ENCODE assay signal across 8 cellular contexts in the genomic region with DNA sequence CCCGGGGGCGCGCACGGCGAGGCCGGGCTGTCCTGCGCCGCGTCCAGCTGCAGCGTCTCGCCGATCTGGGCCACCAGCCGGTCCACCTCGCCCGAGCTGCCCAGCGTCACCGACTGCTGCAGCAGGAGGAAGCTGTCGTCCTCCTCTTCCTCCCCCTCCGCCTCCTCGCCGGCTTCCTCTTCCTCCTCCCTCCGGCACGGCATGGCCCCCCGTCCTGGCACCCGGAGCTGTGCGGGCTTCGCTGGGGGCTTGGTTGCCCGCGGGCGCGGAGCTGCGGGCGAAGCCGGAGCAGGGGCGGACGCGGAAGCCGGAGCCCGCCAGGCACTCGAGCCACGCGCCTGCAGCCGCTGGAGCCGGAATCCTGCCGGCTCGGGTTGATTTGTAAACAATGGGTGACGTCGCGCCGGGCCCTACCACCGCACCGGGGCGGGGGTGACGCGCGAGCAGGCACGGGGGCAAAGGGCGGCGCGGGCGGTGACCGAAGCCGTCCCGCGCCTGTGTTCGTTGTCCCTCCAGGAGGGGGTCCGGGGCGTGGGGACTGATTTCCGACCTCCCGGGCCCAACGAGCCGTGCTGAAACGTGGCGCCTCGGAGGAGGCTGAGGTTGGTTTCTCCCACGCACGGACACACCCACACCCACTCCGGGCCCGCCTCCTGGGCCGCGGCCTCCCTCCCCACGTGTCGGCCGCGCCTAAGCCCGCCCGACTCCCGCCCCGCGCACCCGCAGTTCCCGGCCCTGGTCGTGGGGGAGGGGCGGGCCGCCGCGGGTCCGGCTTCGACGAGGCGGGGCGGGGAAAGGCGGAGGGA. TPM values are rescaled to one million over a fixed set of nuclear protein-coding genes. Genes with fewer than 3 reads are reported as not detected.
DNase-seq lines count a peak whose midpoint lies in the region; ATAC-seq and TF ChIP-seq lines count a peak whose summit lies in the region.

A gene with protein sequence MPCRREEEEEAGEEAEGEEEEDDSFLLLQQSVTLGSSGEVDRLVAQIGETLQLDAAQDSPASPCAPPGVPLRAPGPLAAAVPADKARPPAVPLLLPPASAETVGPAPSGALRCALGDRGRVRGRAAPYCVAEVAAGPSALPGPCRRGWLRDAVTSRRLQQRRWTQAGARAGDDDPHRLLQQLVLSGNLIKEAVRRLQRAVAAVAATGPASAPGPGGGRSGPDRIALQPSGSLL (minus strand): TSS at position 360 of the 806 bp plus-strand sequence. CDS start 157 bp downstream, at position 203.

- no peaks in the 10 kb centered on the region for H3K9me2 ChIP-seq in SK-N-SH

- no peaks in the 10 kb centered on the region; the same call in 1 of the 2 replicates for H3K27me3 Mint-ChIP-seq in H9 (ENCODE audit: low read depth)

- peak within 1 kb of the TSS; percentile 77 to 83 for H3K4me3 ChIP-seq in SK-N-SH (ENCODE audit: low read depth in 2 of 2, low read length in 1 of 2)

- no peak within 1 kb of the TSS for H2AFZ ChIP-seq in H9 (ENCODE audit: low read length)
- H2AFZ ChIP-seq in SK-N-SH (ENCODE audit: low read depth) = peak within 1 kb of the TSS; percentile 89; the same call in 1 of the 2 replicates

- H3K23ac ChIP-seq in H9 (ENCODE audit: insufficient read length, low read depth, low read length) = no peak within 1 kb of the TSS

- H4K20me1 ChIP-seq in H9 (ENCODE audit: control insufficient read depth, insufficient read depth, insufficient read length) = peaks cover 3% of the 10 kb centered on the region
- H4K20me1 ChIP-seq in SK-N-SH (ENCODE audit: insufficient read depth) = peaks cover 7% of the 10 kb centered on the region; the same call in 1 of the 2 replicates

- H3K4me2 ChIP-seq in H9 (ENCODE audit: insufficient read depth, insufficient read length, low read length) (peak within 1 kb of the TSS; percentile 80), SK-N-SH (peak within 1 kb of the TSS; percentile 94)

- no peak within 1 kb of the TSS for H4K5ac ChIP-seq in H9 (ENCODE audit: insufficient read length, low read depth, low read length)

- peak within 1 kb of the TSS; percentile 95 to 96 for H3K4me3 Mint-ChIP-seq in H9

- no peak within 1 kb of the TSS for H4K8ac ChIP-seq in H9 (replicated peaks; ENCODE audit: insufficient read length, low read depth, low read length)

- no peak within 1 kb of the TSS for H3T11ph ChIP-seq in H9 (ENCODE audit: low read length)

- peaks cover 2 to 3% of the 10 kb centered on the region in 2 experiments; a peak in 1 of 5 replicates for H3K9me3 Mint-ChIP-seq in H9
- no peaks in the 10 kb centered on the region for H3K9me3 Mint-ChIP-seq in activated naive CD4-positive, alpha-beta T cell treated with anti-CD3 and anti-CD28 coated beads, Interleukin-2, amount 50 U/mL, for 72 hours

- peaks cover 59 to 65% of the 10 kb centered on the region in 2 experiments for H3K4me1 Mint-ChIP-seq in H9

- H3K27ac ChIP-seq in H9 (ENCODE audit: insufficient read length, low read depth, low read length) = no peak within 1 kb of the TSS
- peak within 1 kb of the TSS; percentile 76 to 97 for H3K27ac ChIP-seq in SK-N-SH (ENCODE audit: low read depth in 2 of 2, low read length in 1 of 2)
- H3K27ac ChIP-seq in temporal lobe (ENCODE audit: low read depth, low read length) = peak within 1 kb of the TSS; percentile 78

- H2BK5ac ChIP-seq in H9 (ENCODE audit: insufficient read length, low read length) = no peak within 1 kb of the TSS

- peak within 1 kb of the TSS; percentile 99 for H3K14ac ChIP-seq in H9 (ENCODE audit: insufficient read depth, low read length)

- no peak within 1 kb of the TSS for H2BK12ac ChIP-seq in H9 (ENCODE audit: insufficient read length, low read depth, low read length)

- no peak within 1 kb of the TSS for H3K56ac ChIP-seq in H9 (ENCODE audit: insufficient read length, low read depth, low read length)

- peak in 1 of 2 experiments; percentile 57; a peak in 1 of 4 replicates for TF ChIP-seq EP300 in SK-N-SH (IDR thresholded peaks at IDR 0.05; ENCODE audit: borderline replicate concordance in 1 of 2, low read depth in 1 of 2, low read length in 1 of 2)

- H3K9ac ChIP-seq in H9 (ENCODE audit: extremely low read depth, insufficient read length, low read length) (peak within 1 kb of the TSS; percentile 77), SK-N-SH (peak within 1 kb of the TSS; percentile 98)

- peak; percentile 83 to 88 for ATAC-seq in activated naive CD4-positive, alpha-beta T cell treated with anti-CD3 and anti-CD28 coated beads, Interleukin-2, amount 50 U/mL, for 72 hours
- peak; percentile 94 for ATAC-seq in omental fat pad (ENCODE audit: low FRiP score)

- H3K9me3 ChIP-seq in H9 (ENCODE audit: control insufficient read depth, low read depth, low read length) = no peaks in the 10 kb centered on the region
- H3K9me3 ChIP-seq in SK-N-SH = no peaks in the 10 kb centered on the region

- peaks cover 4% of the 10 kb centered on the region for H3K79me1 ChIP-seq in H9 (ENCODE audit: insufficient read depth, low read depth, low read length, poor library complexity, severe bottlenecking)

- CTCF ChIA-PET in SK-N-SH (lab: Yijun Ruan, JAX) = interaction anchor here (0.8 to 4.2 kb wide), 4 partner anchors 15 to 56 kb away, joined by 3 to 31 read pairs (median 10); partner anchors contain the start of genes ARHGAP19 and FRAT1

- peak within 1 kb of the TSS; percentile 78 to 98 (median 92) for H3K27ac Mint-ChIP-seq in H9
- H3K27ac Mint-ChIP-seq in activated naive CD4-positive, alpha-beta T cell treated with anti-CD3 and anti-CD28 coated beads, Interleukin-2, amount 50 U/mL, for 72 hours = peak within 1 kb of the TSS; percentile 84 to 89

- peaks cover 20% of the 10 kb centered on the region for H3K23me2 ChIP-seq in H9 (ENCODE audit: insufficient read length, low read depth, low read length, poor library complexity, severe bottlenecking)

- TF ChIP-seq RAD21 in SK-N-SH (IDR thresholded peaks at IDR 0.05; ENCODE audit: low read length) = no peak

- no peaks in the 10 kb centered on the region for H3K36me3 ChIP-seq in SK-N-SH (replicated peaks in 1 of 2; ENCODE audit: control insufficient read depth in 1 of 2, insufficient read depth in 2 of 2, low read length in 1 of 2)

- TF ChIP-seq CTCF in H9 (conservative IDR thresholded peaks at IDR 0.05) (no peak), SK-N-SH (IDR thresholded peaks at IDR 0.05) (no peak), omental fat pad (IDR thresholded peaks at IDR 0.05) (no peak)

- H2BK20ac ChIP-seq in H9 (ENCODE audit: low read depth, low read length, poor library complexity, severe bottlenecking) = no peak within 1 kb of the TSS

- no peak within 1 kb of the TSS; the same call in 1 of the 2 replicates for H3K4ac ChIP-seq in H9 (ENCODE audit: low read depth, low read length)

- no peak within 1 kb of the TSS for H2AK5ac ChIP-seq in H9 (ENCODE audit: insufficient read length, low read length)

- peaks cover 10 to 44% (median 37%) of the 10 kb centered on the region in 3 experiments for H3K36me3 Mint-ChIP-seq in H9 (ENCODE audit: insufficient read depth in 1 of 3, low read depth in 3 of 3)
- H3K36me3 Mint-ChIP-seq in activated naive CD4-positive, alpha-beta T cell treated with anti-CD3 and anti-CD28 coated beads, Interleukin-2, amount 50 U/mL, for 72 hours = peaks cover 14 to 17% of the 10 kb centered on the region in 2 donors

- H2BK15ac ChIP-seq in H9 (ENCODE audit: low read depth, low read length) = no peak within 1 kb of the TSS

- POLR2A ChIA-PET in SK-N-SH (lab: Yijun Ruan, JAX) = interaction anchor here (0.8 to 1.2 kb wide), 2 partner anchors 15 to 56 kb away, joined by 3 read pairs; no protein-coding TSS in a partner anchor

- H3K4me1 ChIP-seq in H9 (ENCODE audit: insufficient read depth, low read length) = peaks cover 15% of the 10 kb centered on the region
- peaks cover 0 to 21% of the 10 kb centered on the region in 2 experiments; a peak in 1 of 4 replicates for H3K4me1 ChIP-seq in SK-N-SH (ENCODE audit: control insufficient read depth in 1 of 2, insufficient read depth in 2 of 2, low read depth in 1 of 2, low read length in 1 of 2)

- H3K79me2 ChIP-seq in H9 (ENCODE audit: insufficient read depth, low read length) (peaks cover 11% of the 10 kb centered on the region; the same call in 1 of the 2 replicates), SK-N-SH (ENCODE audit: insufficient read depth) (no peaks in the 10 kb centered on the region; the same call in 1 of the 2 replicates)

- H2BK120ac ChIP-seq in H9 (ENCODE audit: low read depth, low read length, poor library complexity, severe bottlenecking) = no peak within 1 kb of the TSS

- H3F3A ChIP-seq in SK-N-SH (replicated peaks; ENCODE audit: insufficient read depth) = peaks cover 19% of the 10 kb centered on the region

- peak within 1 kb of the TSS; percentile 97 for H3K18ac ChIP-seq in H9 (ENCODE audit: insufficient read length, low read depth, low read length)

- DNase-seq in GF-D8 (lab: John Stamatoyannopoulos, UW) (peak; percentile 60), H9 (peak; percentile 92), M059J (ENCODE audit: low read depth) (peak; percentile 82), SK-N-SH (peak; percentile 99), glomerular endothelial cell (ENCODE audit: extremely low read depth, low read depth, low spot score) (no peak), omental fat pad (ENCODE audit: low spot score) (peak; percentile 70)
- DNase-seq in activated naive CD4-positive, alpha-beta T cell treated with anti-CD3 and anti-CD28 coated beads, Interleukin-2, amount 50 U/mL, for 72 hours (ENCODE audit: low spot score in 2 of 2) = peak; percentile 87 to 91

- H3K27me3 ChIP-seq in H9 (ENCODE audit: insufficient read depth, low read length) = no peaks in the 10 kb centered on the region
- no peaks in the 10 kb centered on the region for H3K27me3 ChIP-seq in SK-N-SH (ENCODE audit: insufficient read depth)

- no CpG with 5 or more reads among the region's 103 CpGs for WGBS in H9 (ENCODE audit: extremely low coverage, insufficient read length, low lambda C conversion rate)
- WGBS in SK-N-SH (ENCODE audit: low lambda C conversion rate) = under 1% methylated on average over 64 of the region's 103 CpGs

- no peak within 1 kb of the TSS for H4K91ac ChIP-seq in H9 (ENCODE audit: insufficient read length, low read depth, low read length)

TF ChIP-seq in SK-N-SH, 30 proteins besides CTCF, POLR2A, EP300 and RAD21 (continues in another document):
- TF ChIP-seq ELF1 (IDR thresholded peaks at IDR 0.05) = peak; percentile 50; the same call in 1 of the 2 replicates
- peak; percentile 78 for TF ChIP-seq CHD2 (IDR thresholded peaks at IDR 0.05; ENCODE audit: low read length, partially characterized antibody)
- no peak for TF ChIP-seq RCOR1 (IDR thresholded peaks at IDR 0.05; ENCODE audit: low read length)
- peak; percentile 89; the same call in 1 of the 2 replicates for TF ChIP-seq SIN3A (IDR thresholded peaks at IDR 0.05; ENCODE audit: borderline replicate concordance, low read depth, low read length)

RNA-seq across cellular contexts. Expression of the gene that starts here (rescaled TPM):
- total RNA-seq in H9 (2021) (128 and 129 TPM in 2 replicates), glomerular endothelial cell (10.3 and 10.6 TPM in 2 replicates), omental fat pad (10 to 100 TPM in 3 of 4 donors, 1 to 10 TPM in 1; 8.4 to 32.9 (median 14.2) TPM), temporal lobe (8.4 TPM)
- 6.7 and 10.0 TPM in 2 replicates for total RNA-seq in M059J (2014; rRNA removed; shearing (Covaris generic))
- 2.3 and 2.4 TPM in 2 replicates for polyA plus RNA-seq in SK-N-SH (2012; rRNA removed)
- 2.5 and 2.9 TPM in 2 replicates for polyA plus RNA-seq in SK-N-SH (2012; cell fraction: cytosol; rRNA removed)
- 1.4 and 1.7 TPM in 2 replicates for polyA plus RNA-seq in SK-N-SH (2012; cell fraction: nucleus; rRNA removed)
- total RNA-seq in activated naive CD4-positive, alpha-beta T cell treated with anti-CD3 and anti-CD28 coated beads, Interleukin-2, amount 50 U/mL, for 72 hours = 10 to 100 TPM in 1 of 2 donors, 1 to 10 TPM in 1; 6.9 to 12.5 TPM
